ENCODE assay signal across 7 cellular contexts in the genomic region with DNA sequence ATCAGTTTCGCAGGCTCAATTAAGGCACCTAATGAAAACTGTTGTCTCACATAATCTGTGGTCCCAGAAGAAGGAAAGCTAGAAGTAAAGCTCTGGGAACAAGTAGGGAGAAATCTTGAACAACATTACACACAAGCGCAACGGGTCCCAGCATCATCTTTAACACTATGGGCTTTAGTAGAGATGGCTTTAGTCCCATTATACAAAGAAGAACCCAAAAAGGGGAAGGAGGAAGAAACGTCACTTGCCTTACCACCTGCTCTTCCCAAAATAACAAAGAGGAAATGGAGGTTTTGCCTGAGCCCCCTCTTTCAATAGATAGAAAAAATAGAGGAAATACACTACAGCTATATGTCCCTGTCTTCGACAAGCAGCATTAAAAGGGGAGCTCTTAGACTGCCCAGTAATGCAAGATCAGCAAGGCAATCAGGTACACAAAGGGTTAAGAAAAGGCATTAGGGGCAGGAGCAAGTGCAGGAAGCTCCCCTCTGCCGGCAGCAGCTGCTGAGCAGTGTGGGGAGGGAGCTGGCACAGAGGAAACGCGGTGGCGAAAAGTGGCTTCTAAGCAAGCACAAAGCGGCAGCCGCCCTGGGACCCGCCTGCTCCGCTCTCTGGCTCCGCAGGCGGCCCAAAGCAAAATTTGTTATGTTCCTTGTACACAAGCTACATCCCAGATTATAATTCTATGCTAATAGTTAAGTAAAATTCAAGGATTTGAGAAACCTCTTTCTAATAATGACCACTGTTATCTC.
A peak's percentile ranks its signal among the peaks of the same experiment; 100 is the strongest.
DNase-seq lines count a peak whose midpoint lies in the region; ATAC-seq lines count a peak whose summit lies in the region.
"Not testable (repeated sequence)": the region's sequence is repeated elsewhere in the genome, so short reads cannot be mapped to it uniquely, and the experiment has no call there.

No MANE protein-coding gene starts in this region.

- H3K36me3 Mint-ChIP-seq in memory B cell = not testable (repeated sequence)

- H3K4me1 Mint-ChIP-seq in memory B cell = not testable (repeated sequence)

- not testable (repeated sequence) for H3K27me3 Mint-ChIP-seq in memory B cell

- H3K9me3 Mint-ChIP-seq in memory B cell = not testable (repeated sequence)

- DNase-seq in NAMALWA (ENCODE audit: low spot score) = peak; percentile 66
- DNase-seq in activated CD4-positive, alpha-beta T cell treated with anti-CD3 and anti-CD28 coated beads for 48 hours = peak; percentile 17
- peak; percentile 13 for DNase-seq in activated T-helper 9 cell treated with anti-CD3 and anti-CD28 coated beads, Interleukin-2, amount 50 U/mL, for 16 hours (ENCODE audit: low read depth)
- DNase-seq in memory B cell (ENCODE audit: low spot score in 2 of 2) = peak in 1 of 2 donors; percentile 31

- ATAC-seq in GM18873 (IDR thresholded peaks at IDR 0.05; ENCODE audit: low FRiP score, unreplicated experiment) (peak; percentile 43), GM21529 (IDR thresholded peaks at IDR 0.05; ENCODE audit: unreplicated experiment) (peak; percentile 56), HG03097 (IDR thresholded peaks at IDR 0.05; ENCODE audit: low FRiP score, unreplicated experiment) (peak; percentile 42), memory B cell (ENCODE audit: low read depth) (peak; percentile 95)

- peak overlapping the region; percentile 30 for H3K4me3 Mint-ChIP-seq in memory B cell

- not testable (repeated sequence) for H3K27ac Mint-ChIP-seq in memory B cell

Comparison
In these comparisons a context has a peak if more than half of its experiments do, and no peak if none do; other contexts are left out.
1. ATAC-seq: peak in every context shown above with its lines; median percentile 95 in memory B cell; 56 in GM21529; 43 in GM18873; 42 in HG03097.